22 cellular contexts compared by ENCODE assay signal in the genomic region with DNA sequence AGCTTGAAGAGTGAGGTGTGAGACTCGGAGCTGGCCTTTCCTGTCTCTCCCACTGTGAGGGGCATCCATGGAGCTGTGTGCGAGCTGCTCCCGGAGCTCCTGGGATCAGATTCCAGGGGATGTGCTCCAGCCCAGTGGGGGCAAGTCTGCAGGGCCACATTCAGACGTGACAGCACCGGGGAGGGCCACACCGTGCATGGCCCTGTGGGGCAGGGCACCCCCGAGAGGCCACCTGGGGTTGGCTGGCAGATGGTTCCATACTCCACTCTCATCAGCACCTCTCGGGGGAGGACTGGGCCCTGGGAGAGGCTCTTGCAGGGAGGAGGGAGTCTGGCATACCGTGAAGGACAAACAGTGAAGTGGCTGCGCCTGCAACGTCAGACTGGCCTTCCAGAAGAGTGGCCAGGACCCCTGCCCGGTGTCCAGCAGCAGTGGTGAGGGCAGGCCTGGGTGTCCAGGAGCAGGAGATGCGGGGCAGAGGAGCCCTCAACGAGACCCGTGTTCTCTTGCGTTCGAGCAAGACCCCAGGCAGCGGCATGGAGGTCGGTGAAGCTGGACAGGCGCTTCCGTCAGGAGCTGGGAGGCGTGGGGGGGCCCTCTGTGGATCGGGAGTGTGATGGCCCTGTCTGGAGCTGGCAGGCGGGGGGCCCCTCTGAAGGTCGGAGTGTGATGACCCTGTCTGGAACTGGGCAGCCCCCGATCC.
A peak's percentile ranks its signal among the peaks of the same experiment; 100 is the strongest.
DNase-seq lines count a peak whose midpoint lies in the region; ATAC-seq and TF ChIP-seq lines count a peak whose summit lies in the region.
"Had no signal": no experiment of that assay in that cellular context is flagged by ENCODE, and none has a peak within 500 bp of the region (broad histone marks: within the 10 kb centered on the region; RNA-seq: fewer than 3 reads in every experiment).

No MANE protein-coding gene starts in this region.

- H2BK12ac ChIP-seq in neuronal stem cell (ENCODE audit: low read length) = peak overlapping the region; percentile 99

- H3K27ac Mint-ChIP-seq in WTC11 (no peak overlapping the region), progenitor cell of endocrine pancreas (no peak overlapping the region)
- H3K27ac Mint-ChIP-seq: HFFc6 had no signal

- H3K4me3 Mint-ChIP-seq in WTC11 = no peak overlapping the region
- H3K4me3 Mint-ChIP-seq in progenitor cell of endocrine pancreas (ENCODE audit: low read depth) = no peak overlapping the region
- H3K4me3 Mint-ChIP-seq: CD8-positive, alpha-beta memory T cell; HFFc6 had no signal

- no CpG with 5 or more reads among the region's 26 CpGs for WGBS in neuronal stem cell (ENCODE audit: extremely low coverage in 2 of 2, insufficient read length in 2 of 2, insufficient replicate concordance in 1 of 2), 2 donors

- H3K36me3 ChIP-seq in H7 (replicated peaks; ENCODE audit: control insufficient read depth, insufficient read depth, low read length) (no peaks in the 10 kb centered on the region), neuronal stem cell (replicated peaks in 1 of 2; ENCODE audit: control insufficient read depth in 2 of 2, insufficient read depth in 2 of 2, low read length in 2 of 2) (no peaks in the 10 kb centered on the region)
- H3K36me3 ChIP-seq: MG63 had no signal

- no peak overlapping the region for H3K27ac ChIP-seq in neuronal stem cell (replicated peaks; ENCODE audit: low read length)
- H3K27ac ChIP-seq: HL-60 had no signal

- H2BK120ac ChIP-seq in neuronal stem cell (ENCODE audit: low read depth, low read length) = peak overlapping the region; percentile 85

- peak overlapping the region; percentile 59 for H3K23ac ChIP-seq in neuronal stem cell (ENCODE audit: low read depth, low read length, poor library complexity)

- POLR2A ChIA-PET in WTC11 (lab: Charles Lee) = no interaction called here

- peak; percentile 23 for DNase-seq in COLO668 (lab: John Stamatoyannopoulos, UW; ENCODE audit: unreplicated experiment)
- DNase-seq in H7 = peak; percentile 76
- no peak for DNase-seq in WTC11 (ENCODE audit: low spot score)
- no peak for DNase-seq in neuronal stem cell (ENCODE audit: low spot score)
- DNase-seq in progenitor cell of endocrine pancreas (ENCODE audit: low spot score, unreplicated experiment) = no peak
- no peak for DNase-seq in hepatic stellate cell (ENCODE audit: low spot score)
- DNase-seq: ACHN; C1 segment of cervical spinal cord; CD8-positive, alpha-beta memory T cell; HFFc6; Kasumi-1; MG63; NCI-H1105; NCI-H1930; NCI-H524; NCI-H82; OCI-M1; RPMI8226; SHP77 treated with DMSO at 0.1 percent for 48 hours; SK-N-SH had no signal

- peak overlapping the region; percentile 98 for H3K4ac ChIP-seq in neuronal stem cell (ENCODE audit: low read length)

- no peak for ATAC-seq in WTC11
- ATAC-seq in GM18505 (IDR thresholded peaks at IDR 0.05; ENCODE audit: unreplicated experiment) = no peak

- no peaks in the 10 kb centered on the region for H3K79me1 ChIP-seq in neuronal stem cell (ENCODE audit: low read depth, low read length)

- H2AK5ac ChIP-seq in neuronal stem cell (ENCODE audit: low read depth, low read length) = peak overlapping the region; percentile 99

- H4K91ac ChIP-seq in neuronal stem cell (ENCODE audit: low read depth, low read length, poor library complexity) = peak overlapping the region; percentile 78

- peaks cover 22% of the 10 kb centered on the region for H3K4me1 Mint-ChIP-seq in WTC11
- peaks cover 12% of the 10 kb centered on the region for H3K4me1 Mint-ChIP-seq in progenitor cell of endocrine pancreas (ENCODE audit: low read depth)

- H3K14ac ChIP-seq in neuronal stem cell (ENCODE audit: low read length) = peak overlapping the region; percentile 79

- CTCF ChIA-PET in WTC11 (lab: Charles Lee) = interaction anchor here (0.6 to 3.3 kb wide), 5 partner anchors 13 to 176 kb away, joined by 3 to 33 read pairs (median 7); no protein-coding TSS in a partner anchor

- no peak overlapping the region for H3K4me3 ChIP-seq in H7 (ENCODE audit: insufficient read depth, low read depth, low read length)
- no peak overlapping the region for H3K4me3 ChIP-seq in neuronal stem cell (ENCODE audit: low read length in 2 of 2)
- H3K4me3 ChIP-seq: MG63 had no signal

- no peak overlapping the region for H2AFZ ChIP-seq in neuronal stem cell (ENCODE audit: low read length)

- TF ChIP-seq CTCF in WTC11 (IDR thresholded peaks at IDR 0.05) (no peak), progenitor cell of endocrine pancreas (IDR thresholded peaks at IDR 0.05; ENCODE audit: unreplicated experiment) (no peak)

- no peak overlapping the region for H4K8ac ChIP-seq in neuronal stem cell (ENCODE audit: low read depth, low read length)

- no peaks in the 10 kb centered on the region for H3K27me3 Mint-ChIP-seq in WTC11 (ENCODE audit: low read depth)
- H3K27me3 Mint-ChIP-seq in progenitor cell of endocrine pancreas = peaks cover 8% of the 10 kb centered on the region

- no peaks in the 10 kb centered on the region for H3K9me3 ChIP-seq in neuronal stem cell (replicated peaks in 1 of 2; ENCODE audit: control insufficient read depth in 2 of 2, insufficient read depth in 1 of 2, low read depth in 1 of 2, low read length in 2 of 2)
- H3K9me3 ChIP-seq: MG63, SK-N-SH had no signal

- H3K18ac ChIP-seq in neuronal stem cell (ENCODE audit: low read length) = peak overlapping the region; percentile 95

- H2BK15ac ChIP-seq in neuronal stem cell (ENCODE audit: low read length) = peak overlapping the region; percentile 98

- peak overlapping the region; percentile 93 for H2BK5ac ChIP-seq in neuronal stem cell (ENCODE audit: low read length)

- H3K9ac ChIP-seq in neuronal stem cell (ENCODE audit: low read depth, low read length, poor library complexity) = no peak overlapping the region
- H3K9ac ChIP-seq: SK-N-SH had no signal

- H3K36me3 Mint-ChIP-seq in WTC11 (no peaks in the 10 kb centered on the region), progenitor cell of endocrine pancreas (ENCODE audit: insufficient read depth) (peaks cover 1% of the 10 kb centered on the region)
- H3K36me3 Mint-ChIP-seq: CD8-positive, alpha-beta memory T cell had no signal

- H3K27me3 ChIP-seq in H7 (ENCODE audit: control insufficient read depth, insufficient read depth, low read length) = no peaks in the 10 kb centered on the region
- H3K27me3 ChIP-seq in neuronal stem cell (ENCODE audit: control insufficient read depth in 3 of 3, insufficient read depth in 3 of 3, low read depth in 1 of 3, low read length in 3 of 3) = no peaks in the 10 kb centered on the region
- H3K27me3 ChIP-seq: MG63 had no signal

- H3K9me3 Mint-ChIP-seq in WTC11 (peaks cover 6% of the 10 kb centered on the region), progenitor cell of endocrine pancreas (ENCODE audit: low read depth) (peaks cover 5% of the 10 kb centered on the region)

- TF ChIP-seq POLR2A in GM18505 (IDR thresholded peaks at IDR 0.05; ENCODE audit: borderline replicate concordance, extremely low read depth, insufficient read depth, insufficient read length) = no peak

- peaks cover 0 to 25% of the 10 kb centered on the region in 2 donors for H3K4me1 ChIP-seq in neuronal stem cell (ENCODE audit: control insufficient read depth in 2 of 2, insufficient read depth in 1 of 2, low read depth in 1 of 2, low read length in 2 of 2)

- no peak overlapping the region for H3K4me2 ChIP-seq in neuronal stem cell (ENCODE audit: insufficient read depth, low read length, poor library complexity, severe bottlenecking)
- H3K4me2 ChIP-seq: SK-N-SH had no signal

TF ChIP-seq in WTC11, 78 proteins besides CTCF, POLR2A, EP300 and RAD21 (continues in another document):
- 0 out of 2 replicates have a peak, but pooled peaks have one; percentile 19 for TF ChIP-seq FOXP1 (CRISPR knock-in tag; IDR thresholded peaks at IDR 0.05; ENCODE audit: borderline replicate concordance)
- TF ChIP-seq, protein P1, sequence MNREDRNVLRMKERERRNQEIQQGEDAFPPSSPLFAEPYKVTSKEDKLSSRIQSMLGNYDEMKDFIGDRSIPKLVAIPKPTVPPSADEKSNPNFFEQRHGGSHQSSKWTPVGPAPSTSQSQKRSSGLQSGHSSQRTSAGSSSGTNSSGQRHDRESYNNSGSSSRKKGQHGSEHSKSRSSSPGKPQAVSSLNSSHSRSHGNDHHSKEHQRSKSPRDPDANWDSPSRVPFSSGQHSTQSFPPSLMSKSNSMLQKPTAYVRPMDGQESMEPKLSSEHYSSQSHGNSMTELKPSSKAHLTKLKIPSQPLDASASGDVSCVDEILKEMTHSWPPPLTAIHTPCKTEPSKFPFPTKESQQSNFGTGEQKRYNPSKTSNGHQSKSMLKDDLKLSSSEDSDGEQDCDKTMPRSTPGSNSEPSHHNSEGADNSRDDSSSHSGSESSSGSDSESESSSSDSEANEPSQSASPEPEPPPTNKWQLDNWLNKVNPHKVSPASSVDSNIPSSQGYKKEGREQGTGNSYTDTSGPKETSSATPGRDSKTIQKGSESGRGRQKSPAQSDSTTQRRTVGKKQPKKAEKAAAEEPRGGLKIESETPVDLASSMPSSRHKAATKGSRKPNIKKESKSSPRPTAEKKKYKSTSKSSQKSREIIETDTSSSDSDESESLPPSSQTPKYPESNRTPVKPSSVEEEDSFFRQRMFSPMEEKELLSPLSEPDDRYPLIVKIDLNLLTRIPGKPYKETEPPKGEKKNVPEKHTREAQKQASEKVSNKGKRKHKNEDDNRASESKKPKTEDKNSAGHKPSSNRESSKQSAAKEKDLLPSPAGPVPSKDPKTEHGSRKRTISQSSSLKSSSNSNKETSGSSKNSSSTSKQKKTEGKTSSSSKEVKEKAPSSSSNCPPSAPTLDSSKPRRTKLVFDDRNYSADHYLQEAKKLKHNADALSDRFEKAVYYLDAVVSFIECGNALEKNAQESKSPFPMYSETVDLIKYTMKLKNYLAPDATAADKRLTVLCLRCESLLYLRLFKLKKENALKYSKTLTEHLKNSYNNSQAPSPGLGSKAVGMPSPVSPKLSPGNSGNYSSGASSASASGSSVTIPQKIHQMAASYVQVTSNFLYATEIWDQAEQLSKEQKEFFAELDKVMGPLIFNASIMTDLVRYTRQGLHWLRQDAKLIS (CRISPR knock-in tag; IDR thresholded peaks at IDR 0.05; ENCODE audit: borderline replicate concordance) = no peak

Comparison
In these comparisons a context has a peak if more than half of its experiments do, and no peak if none do; other contexts are left out.
1. DNase-seq: peak in COLO668 (single experiment) and H7 (single experiment); none in WTC11 (single experiment), neuronal stem cell (single experiment), progenitor cell of endocrine pancreas (single experiment) and hepatic stellate cell (single experiment).